8 cellular contexts compared by ENCODE assay signal in genomic region chr19:53102186-53102585, GRCh38. TPM values are rescaled to one million over a fixed set of nuclear protein-coding genes. Genes with fewer than 3 reads are reported as not detected.
DNase-seq lines count a peak whose midpoint lies in the region; ATAC-seq and TF ChIP-seq lines count a peak whose summit lies in the region.

No MANE protein-coding gene starts in this region.

- no peak for TF ChIP-seq CTCF in coronary artery (IDR thresholded peaks at IDR 0.05)
- TF ChIP-seq CTCF in nephron (IDR thresholded peaks at IDR 0.05; ENCODE audit: unreplicated experiment in 3 of 3): no peak

- H3K4me3 ChIP-seq in MG63 (peak overlapping the region; percentile 99), coronary artery (peak overlapping the region; percentile 87)

- peak overlapping the region; percentile 56 to 90 (median 83) for H3K27ac Mint-ChIP-seq in nephron

- peaks cover 42% of the 10 kb centered on the region for H3K36me3 Mint-ChIP-seq in nephron (ENCODE audit: low read depth)

- DNase-seq in COLO668 (lab: John Stamatoyannopoulos, UW; ENCODE audit: unreplicated experiment) (peak; percentile 21), MG63 (no peak), coronary artery (ENCODE audit: low spot score) (no peak), COLO829 (ENCODE audit: low spot score) (no peak), cerebellum (ENCODE audit: low spot score) (no peak)
- no peak for DNase-seq in activated CD4-positive, alpha-beta T cell treated with anti-CD3 and anti-CD28 coated beads for 1 hour

- H3K9me3 Mint-ChIP-seq in nephron: no peaks in the 10 kb centered on the region

- no peak for ATAC-seq in GM19397 (IDR thresholded peaks at IDR 0.05; ENCODE audit: unreplicated experiment)

- H3K27ac ChIP-seq in coronary artery: no peak overlapping the region

- H3K27me3 ChIP-seq in MG63: no peaks in the 10 kb centered on the region

- H3K27me3 Mint-ChIP-seq in nephron (ENCODE audit: low read depth): no peaks in the 10 kb centered on the region

- H3K36me3 ChIP-seq in MG63: peaks cover 13% of the 10 kb centered on the region

- peak overlapping the region; percentile 88 to 90 (median 89) for H3K4me3 Mint-ChIP-seq in nephron

- H3K4me1 Mint-ChIP-seq in nephron: peaks cover 37% of the 10 kb centered on the region

- H3K9me3 ChIP-seq in MG63: no peaks in the 10 kb centered on the region

RNA-seq across cellular contexts. Expression of gene ZNF160, which starts 1.0 kb away (rescaled TPM):
- total RNA-seq in MG63 (2014; rRNA removed; shearing (Covaris generic); ENCODE audit: low replicate concordance): 6.4 and 9.8 TPM in 2 replicates
- total RNA-seq in cerebellum: 41.1 TPM

RNA-seq across cellular contexts. Expression of gene ZNF415, which starts 30.5 kb away (rescaled TPM):
- total RNA-seq in MG63 (2014; rRNA removed; shearing (Covaris generic); ENCODE audit: low replicate concordance): not detected in 2 replicates
- total RNA-seq in cerebellum: 13.0 TPM

RNA-seq across cellular contexts. Expression of gene ZNF347, which starts 56.7 kb away (rescaled TPM):
- total RNA-seq in MG63 (2014; rRNA removed; shearing (Covaris generic); ENCODE audit: low replicate concordance): 0.69 and 1.5 TPM in 2 replicates
- 22.7 TPM for total RNA-seq in cerebellum

RNA-seq across cellular contexts. Expression of gene ERVV-2, which starts 57.6 kb away (rescaled TPM):
- not detected in 2 replicates for total RNA-seq in MG63 (2014; rRNA removed; shearing (Covaris generic); ENCODE audit: low replicate concordance)
- not detected for total RNA-seq in cerebellum

Comparison
In these comparisons a context has a peak if more than half of its experiments do, and no peak if none do; other contexts are left out.
1. RNA of gene ZNF415, which starts 30.5 kb away (total RNA-seq): 13.0 TPM in cerebellum (single experiment); not detected in MG63; every median in the first group is over 10 times any median in the second.